In genomic region chr3:117398166-117398954, GRCh38 we compare ENCODE assay signal across 16 cellular contexts.
DNase-seq lines count a peak whose midpoint lies in the region; ATAC-seq and TF ChIP-seq lines count a peak whose summit lies in the region.
"Had no signal": no experiment of that assay in that cellular context is flagged by ENCODE, and none has a peak within 500 bp of the region (broad histone marks: within the 10 kb centered on the region; RNA-seq: fewer than 3 reads in every experiment).

No MANE protein-coding gene starts in this region.

- H3K4me3 Mint-ChIP-seq in endodermal cell (peak overlapping the region; percentile 23), neural progenitor cell (peak overlapping the region; percentile 46)
- H3K4me3 Mint-ChIP-seq in activated naive CD4-positive, alpha-beta T cell treated with anti-CD3 and anti-CD28 coated beads, Interleukin-2, amount 10 ng/mL, durations not matched to agents 7 days and 5 days: no peak overlapping the region
- H3K4me3 Mint-ChIP-seq: activated CD8-positive, alpha-beta T cell treated with anti-CD3 and anti-CD28 coated beads, Interleukin-2, amount 10 ng/mL, durations not matched to agents 7 days and 5 days had no signal

- no peak overlapping the region for H2AFZ ChIP-seq in neural progenitor cell (replicated peaks)

- no peaks in the 10 kb centered on the region for H3K36me3 ChIP-seq in HUES48 (ENCODE audit: control insufficient read depth, insufficient read depth, low read length)
- H3K36me3 ChIP-seq in endodermal cell (ENCODE audit: control insufficient read depth, insufficient read depth, low read length): no peaks in the 10 kb centered on the region
- H3K36me3 ChIP-seq in neural progenitor cell: no peaks in the 10 kb centered on the region
- H3K36me3 ChIP-seq: BLaER1 had no signal

- CTCF ChIA-PET in activated naive CD4-positive, alpha-beta T cell treated with anti-CD3 and anti-CD28 coated beads, Interleukin-2, amount 10 ng/mL, durations not matched to agents 7 days and 5 days (lab: Charles Lee): no interaction called here

- H3K9ac ChIP-seq in HUES48 (ENCODE audit: low read depth, low read length) (peak overlapping the region; percentile 72), endodermal cell (ENCODE audit: extremely low read depth, low read length, poor library complexity, severe bottlenecking) (peak overlapping the region; percentile 58), neural progenitor cell (no peak overlapping the region)
- H3K9ac ChIP-seq: BLaER1 had no signal

- peak overlapping the region; percentile 48 for H3K4me3 ChIP-seq in HUES48 (ENCODE audit: low read depth, low read length)
- H3K4me3 ChIP-seq in endodermal cell (ENCODE audit: low read length): peak overlapping the region; percentile 35
- peak overlapping the region; percentile 21 for H3K4me3 ChIP-seq in neural progenitor cell
- H3K4me3 ChIP-seq: BLaER1, coronary artery, lung had no signal

- DNase-seq in NCI-H69 (lab: John Stamatoyannopoulos, UW) (peak; percentile 89), endodermal cell (peak; percentile 91), neural progenitor cell (ENCODE audit: low spot score) (peak; percentile 57), NCI-H2029 (lab: John Stamatoyannopoulos, UW) (no peak)
- no peak for DNase-seq in effector CD4-positive, alpha-beta T cell
- DNase-seq in activated naive CD4-positive, alpha-beta T cell treated with anti-CD3 and anti-CD28 coated beads, Interleukin-2, amount 10 ng/mL, durations not matched to agents 7 days and 5 days: no peak
- DNase-seq: activated CD8-positive, alpha-beta T cell treated with anti-CD3 and anti-CD28 coated beads, Interleukin-2, amount 10 ng/mL, durations not matched to agents 7 days and 5 days; activated naive CD4-positive, alpha-beta T cell treated with anti-CD3 and anti-CD28 coated beads, Interleukin-2, amount 50 U/mL, for 16 hours; stimulated activated CD4-positive, alpha-beta T cell treated with anti-CD3 and anti-CD28 coated beads, Interleukin-2, amount 100 ng/mL, for 48 hours; stimulated activated naive CD4-positive, alpha-beta T cell treated with Interleukin-2 at 50 U/mL for 16 hours; T-helper 9 cell had no signal

- H3K79me2 ChIP-seq in neural progenitor cell (ENCODE audit: low read depth): no peaks in the 10 kb centered on the region

- 4 to 6% methylated on average over 5 to 10 of the region's 10 CpGs for WGBS in endodermal cell (ENCODE audit: insufficient coverage in 1 of 2, insufficient read length in 1 of 2), 2 experiments

- peaks cover 48% of the 10 kb centered on the region for H3F3A ChIP-seq in neural progenitor cell (ENCODE audit: low read depth)

- peaks cover 58% of the 10 kb centered on the region for H3K4me1 Mint-ChIP-seq in endodermal cell
- peaks cover 45% of the 10 kb centered on the region for H3K4me1 Mint-ChIP-seq in neural progenitor cell
- H3K4me1 Mint-ChIP-seq in activated naive CD4-positive, alpha-beta T cell treated with anti-CD3 and anti-CD28 coated beads, Interleukin-2, amount 10 ng/mL, durations not matched to agents 7 days and 5 days: no peaks in the 10 kb centered on the region

- H3K9me3 ChIP-seq in HUES48 (ENCODE audit: control insufficient read depth, insufficient read depth, low read length) (no peaks in the 10 kb centered on the region), endodermal cell (ENCODE audit: control insufficient read depth, low read length) (no peaks in the 10 kb centered on the region), neural progenitor cell (ENCODE audit: low read depth) (no peaks in the 10 kb centered on the region)
- H3K9me3 ChIP-seq: BLaER1 had no signal

- H3K27me3 Mint-ChIP-seq in endodermal cell (ENCODE audit: insufficient read depth) (peaks cover 35% of the 10 kb centered on the region), neural progenitor cell (ENCODE audit: insufficient read depth, low read depth) (peaks cover 4% of the 10 kb centered on the region)
- no peaks in the 10 kb centered on the region for H3K27me3 Mint-ChIP-seq in activated naive CD4-positive, alpha-beta T cell treated with anti-CD3 and anti-CD28 coated beads, Interleukin-2, amount 10 ng/mL, durations not matched to agents 7 days and 5 days

- no peak for ATAC-seq in HG03520 (IDR thresholded peaks at IDR 0.05; ENCODE audit: unreplicated experiment)
- ATAC-seq: activated CD8-positive, alpha-beta T cell treated with anti-CD3 and anti-CD28 coated beads, Interleukin-2, amount 10 ng/mL, durations not matched to agents 7 days and 5 days had no signal

- H3K27ac ChIP-seq in HUES48 (ENCODE audit: low read depth, low read length) (peak overlapping the region; percentile 83), endodermal cell (ENCODE audit: low read depth, low read length) (peak overlapping the region; percentile 80), neural progenitor cell (peak overlapping the region; percentile 84)
- H3K27ac ChIP-seq: BLaER1, coronary artery had no signal

- H4K20me1 ChIP-seq in neural progenitor cell (ENCODE audit: low read depth): peaks cover 4% of the 10 kb centered on the region
- H4K20me1 ChIP-seq: BLaER1 had no signal

- H3K36me3 Mint-ChIP-seq in endodermal cell (ENCODE audit: low read depth) (no peaks in the 10 kb centered on the region), neural progenitor cell (no peaks in the 10 kb centered on the region)
- H3K36me3 Mint-ChIP-seq in activated naive CD4-positive, alpha-beta T cell treated with anti-CD3 and anti-CD28 coated beads, Interleukin-2, amount 10 ng/mL, durations not matched to agents 7 days and 5 days: no peaks in the 10 kb centered on the region

- H3K4me1 ChIP-seq in HUES48 (ENCODE audit: control insufficient read depth, insufficient read depth, low read length) (peaks cover 65% of the 10 kb centered on the region), endodermal cell (ENCODE audit: control insufficient read depth, insufficient read depth, low read length) (peaks cover 23% of the 10 kb centered on the region), neural progenitor cell (peaks cover 50% of the 10 kb centered on the region)
- H3K4me1 ChIP-seq: BLaER1 had no signal

- H3K4me2 ChIP-seq in neural progenitor cell: peak overlapping the region; percentile 72
- H3K4me2 ChIP-seq: BLaER1 had no signal

- H3K27ac Mint-ChIP-seq in endodermal cell: peak overlapping the region; percentile 92
- H3K27ac Mint-ChIP-seq in neural progenitor cell: peak overlapping the region; percentile 67
- H3K27ac Mint-ChIP-seq in activated naive CD4-positive, alpha-beta T cell treated with anti-CD3 and anti-CD28 coated beads, Interleukin-2, amount 10 ng/mL, durations not matched to agents 7 days and 5 days: no peak overlapping the region
- H3K27ac Mint-ChIP-seq: activated CD8-positive, alpha-beta T cell treated with anti-CD3 and anti-CD28 coated beads, Interleukin-2, amount 10 ng/mL, durations not matched to agents 7 days and 5 days had no signal

- peaks cover 67% of the 10 kb centered on the region for H3K27me3 ChIP-seq in HUES48 (ENCODE audit: control insufficient read depth, insufficient read depth, low read length)
- no peaks in the 10 kb centered on the region for H3K27me3 ChIP-seq in endodermal cell (ENCODE audit: control insufficient read depth, insufficient read depth, low read length, poor library complexity, severe bottlenecking)
- no peaks in the 10 kb centered on the region for H3K27me3 ChIP-seq in neural progenitor cell
- H3K27me3 ChIP-seq: BLaER1 had no signal

- TF ChIP-seq CTCF in endodermal cell (conservative IDR thresholded peaks at IDR 0.05): peak; percentile 27
- TF ChIP-seq CTCF in neural progenitor cell (IDR thresholded peaks at IDR 0.05): no peak

- H3K9me3 Mint-ChIP-seq in endodermal cell (no peaks in the 10 kb centered on the region), neural progenitor cell (no peaks in the 10 kb centered on the region)
- H3K9me3 Mint-ChIP-seq in activated naive CD4-positive, alpha-beta T cell treated with anti-CD3 and anti-CD28 coated beads, Interleukin-2, amount 10 ng/mL, durations not matched to agents 7 days and 5 days: no peaks in the 10 kb centered on the region

Comparison
In these comparisons a context has a peak if more than half of its experiments do, and no peak if none do; other contexts are left out.
1. DNase-seq: peak in NCI-H69 (single experiment), endodermal cell (single experiment) and neural progenitor cell (single experiment); none in effector CD4-positive, alpha-beta T cell (single experiment), NCI-H2029 (single experiment) and activated naive CD4-positive, alpha-beta T cell treated with anti-CD3 and anti-CD28 coated beads, Interleukin-2, amount 10 ng/mL, durations not matched to agents 7 days and 5 days (single experiment).
2. Peak in every context shown above with its lines, with median percentiles within 50 percentile points of each other: H3K27ac ChIP-seq and H3K4me3 ChIP-seq.